In the genomic region with DNA sequence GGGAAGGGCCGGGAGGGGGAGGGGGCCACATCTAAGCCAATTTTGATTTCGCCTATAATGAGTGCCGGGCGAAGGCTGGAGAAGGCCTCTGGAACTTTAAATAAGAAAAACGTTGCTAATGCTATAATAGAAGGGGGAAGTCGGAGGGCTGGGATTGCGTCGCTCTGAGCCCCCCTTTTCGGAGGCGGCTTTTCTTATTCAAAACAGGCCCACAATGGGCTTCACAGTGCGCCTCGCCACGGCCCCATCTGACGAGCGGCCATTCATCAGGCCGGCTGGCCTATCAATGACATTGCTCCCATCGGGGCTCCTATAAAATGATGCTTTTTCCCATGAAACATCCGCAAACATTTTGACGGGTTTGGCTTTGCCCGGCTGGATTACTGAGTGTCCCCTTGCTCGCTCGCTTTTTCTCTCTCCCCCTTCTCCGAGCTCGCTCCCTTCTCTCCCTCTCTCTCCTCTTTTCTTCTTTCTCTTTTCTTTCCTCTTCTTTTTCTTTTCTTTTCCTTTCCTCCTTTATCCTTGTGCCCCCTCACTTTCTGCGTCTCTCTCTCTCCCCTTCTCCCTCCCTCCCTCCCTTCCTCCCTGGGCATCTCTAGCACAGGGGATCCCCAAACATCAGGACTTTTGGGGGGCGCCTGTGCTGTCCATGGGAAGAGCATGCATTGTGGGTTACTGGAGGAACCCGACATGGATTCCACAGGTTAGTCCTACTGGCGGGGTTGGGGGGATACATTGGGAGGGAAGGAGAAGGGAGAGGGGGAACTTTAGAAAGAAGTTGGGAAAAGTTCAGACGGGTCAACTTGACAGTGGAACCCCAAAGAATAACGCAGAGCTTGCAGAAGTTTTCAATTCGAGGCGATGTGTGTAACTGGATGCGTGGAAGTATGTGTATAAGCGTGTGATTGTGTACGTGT, we compare ENCODE assay signal across 10 cellular contexts. TPM values are rescaled to one million over a fixed set of nuclear protein-coding genes. Genes with fewer than 3 reads are reported as not detected.
DNase-seq lines count a peak whose midpoint lies in the region; ATAC-seq lines count a peak whose summit lies in the region.
"Had no signal": no experiment of that assay in that cellular context is flagged by ENCODE, and none has a peak within 500 bp of the region (broad histone marks: within the 10 kb centered on the region; RNA-seq: fewer than 3 reads in every experiment).

A gene (plus strand): TSS at position 344 of the 917 bp plus-strand sequence. CDS start 317 bp downstream, at position 661.

- peaks cover 86% of the 10 kb centered on the region for H3K27me3 ChIP-seq in iPS-18a (ENCODE audit: control insufficient read depth, insufficient read depth, low read length)

- no peak for ATAC-seq in activated T-cell treated with anti-CD3 and anti-CD28 coated beads, Interleukin-2, amount 50 U/mL, for 72 hours (replicated peaks in 1 of 2)
- no peak for ATAC-seq in stimulated activated memory B cell treated with anti-CD40 and anti-IgM and Interleukin-4, amounts not matched to agents 10 μg/mL and 1 μg/mL and 100 μg/mL, for 72 hours
- ATAC-seq in GM18870 (IDR thresholded peaks at IDR 0.05; ENCODE audit: unreplicated experiment) (no peak), GM18867 (IDR thresholded peaks at IDR 0.05; ENCODE audit: unreplicated experiment) (no peak)

- DNase-seq in T-helper 1 cell (no peak), NCI-H2107 treated with DMSO at 0.1 percent for 48 hours (lab: John Stamatoyannopoulos, UW; ENCODE audit: unreplicated experiment) (no peak)
- DNase-seq in activated T-cell treated with anti-CD3 and anti-CD28 coated beads, Interleukin-2, amount 50 U/mL, for 72 hours, result no peak

- no peak within 1 kb of the TSS for H3K27ac ChIP-seq in iPS-18a (ENCODE audit: low read length)

- H3K9ac ChIP-seq in iPS-18a (ENCODE audit: low read length), result peak within 1 kb of the TSS; percentile 23

- peak within 1 kb of the TSS; percentile 84 for H3K4me3 ChIP-seq in iPS-18a (ENCODE audit: low read length)

- H3K36me3 Mint-ChIP-seq in T-helper 1 cell treated with Interleukin-12 subunit alpha and Interleukin-12 subunit beta and Interleukin-4 antibody, amounts not matched to agents 30 μg/mL and 1 μg/mL, for 36 hours (ENCODE audit: low read depth), result no peaks in the 10 kb centered on the region
- peaks cover 0 to 2% of the 10 kb centered on the region in 2 donors for H3K36me3 Mint-ChIP-seq in activated T-cell treated with anti-CD3 and anti-CD28 coated beads, Interleukin-2, amount 50 U/mL, for 72 hours (ENCODE audit: insufficient read depth in 2 of 2)
- no peaks in the 10 kb centered on the region for H3K36me3 Mint-ChIP-seq in stimulated activated memory B cell treated with anti-CD40 and anti-IgM and Interleukin-4, amounts not matched to agents 10 μg/mL and 1 μg/mL and 100 μg/mL, for 72 hours
- H3K36me3 Mint-ChIP-seq: CD4-positive, CD25-positive, alpha-beta regulatory T cell had no signal

- peak within 1 kb of the TSS; percentile 53 for H3K4me3 Mint-ChIP-seq in T-helper 1 cell treated with Interleukin-12 subunit alpha and Interleukin-12 subunit beta and Interleukin-4 antibody, amounts not matched to agents 30 μg/mL and 1 μg/mL, for 36 hours
- peak within 1 kb of the TSS; percentile 69 to 89 for H3K4me3 Mint-ChIP-seq in activated T-cell treated with anti-CD3 and anti-CD28 coated beads, Interleukin-2, amount 50 U/mL, for 72 hours
- peak within 1 kb of the TSS; percentile 36 for H3K4me3 Mint-ChIP-seq in stimulated activated memory B cell treated with anti-CD40 and anti-IgM and Interleukin-4, amounts not matched to agents 10 μg/mL and 1 μg/mL and 100 μg/mL, for 72 hours

- peaks cover 10% of the 10 kb centered on the region for H3K4me1 Mint-ChIP-seq in T-helper 1 cell treated with Interleukin-12 subunit alpha and Interleukin-12 subunit beta and Interleukin-4 antibody, amounts not matched to agents 30 μg/mL and 1 μg/mL, for 36 hours (ENCODE audit: low read depth)
- H3K4me1 Mint-ChIP-seq in activated T-cell treated with anti-CD3 and anti-CD28 coated beads, Interleukin-2, amount 50 U/mL, for 72 hours (ENCODE audit: low read depth), result peaks cover 39% of the 10 kb centered on the region
- H3K4me1 Mint-ChIP-seq in stimulated activated memory B cell treated with anti-CD40 and anti-IgM and Interleukin-4, amounts not matched to agents 10 μg/mL and 1 μg/mL and 100 μg/mL, for 72 hours, result peaks cover 33% of the 10 kb centered on the region

- H3K27me3 Mint-ChIP-seq in T-helper 1 cell treated with Interleukin-12 subunit alpha and Interleukin-12 subunit beta and Interleukin-4 antibody, amounts not matched to agents 30 μg/mL and 1 μg/mL, for 36 hours (ENCODE audit: low read depth), result peaks cover 81% of the 10 kb centered on the region
- peaks cover 75% of the 10 kb centered on the region for H3K27me3 Mint-ChIP-seq in activated T-cell treated with anti-CD3 and anti-CD28 coated beads, Interleukin-2, amount 50 U/mL, for 72 hours (ENCODE audit: low read depth)
- peaks cover 99% of the 10 kb centered on the region for H3K27me3 Mint-ChIP-seq in stimulated activated memory B cell treated with anti-CD40 and anti-IgM and Interleukin-4, amounts not matched to agents 10 μg/mL and 1 μg/mL and 100 μg/mL, for 72 hours

- no peaks in the 10 kb centered on the region for H3K36me3 ChIP-seq in iPS-18a (ENCODE audit: control insufficient read depth, low read depth, low read length)

- H3K27ac Mint-ChIP-seq in T-helper 1 cell treated with Interleukin-12 subunit alpha and Interleukin-12 subunit beta and Interleukin-4 antibody, amounts not matched to agents 30 μg/mL and 1 μg/mL, for 36 hours, result no peak within 1 kb of the TSS
- H3K27ac Mint-ChIP-seq in activated T-cell treated with anti-CD3 and anti-CD28 coated beads, Interleukin-2, amount 50 U/mL, for 72 hours, result peak within 1 kb of the TSS; percentile 66
- H3K27ac Mint-ChIP-seq in stimulated activated memory B cell treated with anti-CD40 and anti-IgM and Interleukin-4, amounts not matched to agents 10 μg/mL and 1 μg/mL and 100 μg/mL, for 72 hours, result no peak within 1 kb of the TSS

- H3K9me3 Mint-ChIP-seq in T-helper 1 cell treated with Interleukin-12 subunit alpha and Interleukin-12 subunit beta and Interleukin-4 antibody, amounts not matched to agents 30 μg/mL and 1 μg/mL, for 36 hours, result no peaks in the 10 kb centered on the region
- H3K9me3 Mint-ChIP-seq in activated T-cell treated with anti-CD3 and anti-CD28 coated beads, Interleukin-2, amount 50 U/mL, for 72 hours, result no peaks in the 10 kb centered on the region
- H3K9me3 Mint-ChIP-seq in stimulated activated memory B cell treated with anti-CD40 and anti-IgM and Interleukin-4, amounts not matched to agents 10 μg/mL and 1 μg/mL and 100 μg/mL, for 72 hours, result no peaks in the 10 kb centered on the region

- H3K4me1 ChIP-seq in iPS-18a (ENCODE audit: control insufficient read depth, low read depth, low read length), result peaks cover 13% of the 10 kb centered on the region

- H3K9me3 ChIP-seq in iPS-18a (ENCODE audit: control insufficient read depth, low read depth, low read length), result no peaks in the 10 kb centered on the region

RNA-seq across cellular contexts. Expression of the gene that starts here (rescaled TPM):
- not detected for total RNA-seq in activated T-cell treated with anti-CD3 and anti-CD28 coated beads, Interleukin-2, amount 50 U/mL, for 72 hours
- total RNA-seq: CD4-positive, CD25-positive, alpha-beta regulatory T cell; dermis microvascular lymphatic vessel endothelial cell had no signal
